ENCODE assay signal across 24 cellular contexts in the genomic region with DNA sequence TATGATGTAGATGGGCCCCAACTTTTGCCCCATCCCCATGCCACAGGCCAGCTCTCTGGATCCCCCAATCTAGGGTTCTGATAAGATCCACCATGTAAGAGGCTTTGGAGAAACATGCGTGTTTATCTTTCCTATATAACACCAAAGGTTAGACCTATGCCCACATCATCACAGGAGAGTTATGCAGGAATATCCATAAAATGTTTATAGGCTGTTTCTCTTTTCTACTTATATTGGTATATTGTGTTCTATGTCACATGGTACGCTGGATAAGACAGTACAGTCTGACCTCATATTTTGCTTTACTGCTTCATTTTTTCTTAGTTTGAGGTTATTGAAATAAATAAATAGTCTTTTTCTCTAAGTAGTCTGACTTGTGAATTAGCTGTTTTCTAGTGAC.
"Had no signal": no experiment of that assay in that cellular context is flagged by ENCODE, and none has a peak within 500 bp of the region (broad histone marks: within the 10 kb centered on the region; RNA-seq: fewer than 3 reads in every experiment).

No MANE protein-coding gene starts in this region.

- H3K4me1 ChIP-seq: parathyroid adenoma, psoas muscle, right lobe of liver, sigmoid colon, stomach, thyroid gland, tibial nerve, upper lobe of left lung, vagina had no signal

- H3K27ac ChIP-seq: neural progenitor cell, ovary, parathyroid adenoma, psoas muscle, right lobe of liver, sigmoid colon, stomach, thoracic aorta, thyroid gland, tibial nerve, upper lobe of left lung, vagina had no signal

- H3K36me3 ChIP-seq: neural progenitor cell, ovary, right lobe of liver, sigmoid colon, stomach, thoracic aorta, thyroid gland, tibial nerve, upper lobe of left lung, vagina had no signal

- H3K9ac ChIP-seq: neural progenitor cell, parathyroid adenoma had no signal

- H3K9me3 ChIP-seq: ovary, psoas muscle, right lobe of liver, sigmoid colon, thoracic aorta, thyroid gland, tibial nerve, upper lobe of left lung, vagina had no signal

- H3K4me3 ChIP-seq: neural progenitor cell, ovary, psoas muscle, right lobe of liver, sigmoid colon, stomach, thoracic aorta, thyroid gland, tibial nerve, upper lobe of left lung, vagina had no signal

- DNase-seq: occipital lobe; ovary; posterior cingulate gyrus; psoas muscle; right cardiac atrium; right lobe of liver; sigmoid colon; small intestine; stimulated activated CD4-positive, alpha-beta T cell treated with anti-CD3 and anti-CD28 coated beads, Interleukin-15, amount 100 ng/mL, for 24 hours; stimulated activated CD4-positive, alpha-beta T cell treated with anti-CD3 and anti-CD28 coated beads, Interleukin-2, amount 100 ng/mL, for 24 hours; stimulated activated CD4-positive, alpha-beta T cell treated with anti-CD3 and anti-CD28 coated beads, Interleukin-2, amount 100 ng/mL, for 48 hours; stimulated activated CD4-positive, alpha-beta T cell treated with anti-CD3 and anti-CD28 coated beads, Interleukin-4, amount 100 ng/mL, for 24 hours; stimulated activated naive B cell treated with anti-CD40 and anti-IgM and Interleukin-4, amounts not matched to agents 10 μg/mL and 1 μg/mL and 100 μg/mL, for 72 hours; stimulated activated naive CD4-positive, alpha-beta T cell treated with Interleukin-2 at 50 U/mL for 16 hours; stomach; thyroid gland; trophoblast cell; upper lobe of left lung had no signal

- H3K79me2 ChIP-seq: parathyroid adenoma had no signal

- H3K27me3 ChIP-seq: neural progenitor cell, ovary, right lobe of liver, sigmoid colon, stomach, thyroid gland, tibial nerve, upper lobe of left lung, vagina had no signal

- H2AFZ ChIP-seq: parathyroid adenoma had no signal

- ATAC-seq: psoas muscle; right cardiac atrium; right lobe of liver; stimulated activated effector memory CD8-positive, alpha-beta T cell treated with anti-CD3 and anti-CD28 coated beads, Interleukin-12 subunit alpha, Interleukin-12 subunit beta, amount 100 ng/mL, for 72 hours; stimulated activated naive B cell treated with anti-CD40 and anti-IgM and Interleukin-4, amounts not matched to agents 10 μg/mL and 1 μg/mL and 100 μg/mL, for 72 hours had no signal
